8 cellular contexts compared by ENCODE assay signal in genomic region chr22:42268852-42269406, GRCh38. TPM values are rescaled to one million over a fixed set of nuclear protein-coding genes. Genes with fewer than 3 reads are reported as not detected.
DNase-seq lines count a peak whose midpoint lies in the region; ATAC-seq and TF ChIP-seq lines count a peak whose summit lies in the region.

No MANE protein-coding gene starts in this region.

- H3K9me3 Mint-ChIP-seq in osteocyte (ENCODE audit: unreplicated experiment): no peaks in the 10 kb centered on the region

- no peaks in the 10 kb centered on the region for H3K9me2 ChIP-seq in PC-3 (replicated peaks; ENCODE audit: low read length)

- H3K27ac ChIP-seq in DND-41 (ENCODE audit: low read length) (peak overlapping the region; percentile 82), PC-3 (ENCODE audit: low read length) (no peak overlapping the region)

- POLR2A ChIA-PET in PC-3 (lab: Charles Lee; ENCODE audit: unreplicated experiment): no interaction called here

- H3K9ac ChIP-seq in DND-41 (ENCODE audit: low read depth, low read length) (peak overlapping the region; percentile 95), PC-3 (ENCODE audit: low read length) (peak overlapping the region; percentile 99)

- intact Hi-C loops in PC-3 (cut with micrococcal nuclease) (loop anchor here (5.0 kb wide), 1 partner anchor 102 kb away; no protein-coding TSS in a partner anchor), head of caudate nucleus (cut with DNase I) (no loop called here)

- H3F3A ChIP-seq in PC-3 (ENCODE audit: low read length, unreplicated experiment): no peaks in the 10 kb centered on the region

- H3K27me3 ChIP-seq in DND-41 (ENCODE audit: insufficient read depth, low read length, poor library complexity): no peaks in the 10 kb centered on the region
- no peaks in the 10 kb centered on the region for H3K27me3 ChIP-seq in PC-3 (ENCODE audit: low read length)

- no peaks in the 10 kb centered on the region for H3K36me3 Mint-ChIP-seq in osteocyte (ENCODE audit: unreplicated experiment)

- peaks cover 63% of the 10 kb centered on the region for H3K79me2 ChIP-seq in DND-41 (ENCODE audit: insufficient read depth, low read length)
- H3K79me2 ChIP-seq in PC-3 (ENCODE audit: low read length): peaks cover 63% of the 10 kb centered on the region

- H3K4me1 Mint-ChIP-seq in osteocyte (ENCODE audit: unreplicated experiment): peaks cover 17% of the 10 kb centered on the region

- TSS peak; percentile 51 for BruUV-seq in PC-3 (replicated peaks; lab: Mats Ljungman, UMichigan)

- H3K27ac Mint-ChIP-seq in osteocyte (ENCODE audit: unreplicated experiment): peak overlapping the region; percentile 80

- H4K20me1 ChIP-seq in DND-41 (ENCODE audit: insufficient read depth, low read length) (peaks cover 63% of the 10 kb centered on the region), PC-3 (ENCODE audit: low read length) (peaks cover 22% of the 10 kb centered on the region; the same call in 1 of the 2 replicates)

- H3K4me2 ChIP-seq in DND-41 (ENCODE audit: insufficient read depth, low read length) (peak overlapping the region; percentile 73), PC-3 (ENCODE audit: low read length) (peak overlapping the region; percentile 85)

- ATAC-seq in DND-41 (ENCODE audit: insufficient read depth, low read depth): peak; percentile 20; the same call in 1 of the 3 replicates
- ATAC-seq in PC-3: no peak
- ATAC-seq in GM19455 (IDR thresholded peaks at IDR 0.05; ENCODE audit: unreplicated experiment): no peak

- H2AFZ ChIP-seq in DND-41 (ENCODE audit: low read depth, low read length) (peak overlapping the region; percentile 64), PC-3 (ENCODE audit: low read length) (peak overlapping the region; percentile 71)

- no peaks in the 10 kb centered on the region for H3K9me3 ChIP-seq in DND-41 (ENCODE audit: insufficient read depth, low read length, severe bottlenecking)
- no peaks in the 10 kb centered on the region for H3K9me3 ChIP-seq in PC-3 (ENCODE audit: low read length)

- DNase-seq in DND-41 (peak; percentile 21), PC-3 (no peak), epithelial cell of esophagus (ENCODE audit: low read depth) (no peak), osteocyte (ENCODE audit: extremely low spot score, unreplicated experiment) (no peak), inferior parietal cortex (ENCODE audit: extremely low spot score) (no peak), head of caudate nucleus (no peak), OCI-M2 (lab: John Stamatoyannopoulos, UW; ENCODE audit: unreplicated experiment) (no peak)

- CTCF ChIA-PET in PC-3 (lab: Charles Lee): no interaction called here

- peaks cover 34% of the 10 kb centered on the region for H3K4me1 ChIP-seq in DND-41 (ENCODE audit: insufficient read depth, low read length)
- peaks cover 8% of the 10 kb centered on the region for H3K4me1 ChIP-seq in PC-3 (ENCODE audit: insufficient read depth, low read length)

- H3K27me3 Mint-ChIP-seq in osteocyte (ENCODE audit: unreplicated experiment): no peaks in the 10 kb centered on the region

- TF ChIP-seq CTCF in DND-41 (IDR thresholded peaks at IDR 0.05; ENCODE audit: borderline replicate concordance, extremely low read depth, low read length, poor library complexity, severe bottlenecking) (no peak), PC-3 (conservative IDR thresholded peaks at IDR 0.05; ENCODE audit: low read depth, low read length) (no peak), epithelial cell of esophagus (IDR thresholded peaks at IDR 0.05; ENCODE audit: insufficient read depth, low read depth, low read length, missing control alignments) (no peak), osteocyte (IDR thresholded peaks at IDR 0.05) (no peak)

- peaks cover 16% of the 10 kb centered on the region for H3K36me3 ChIP-seq in DND-41 (ENCODE audit: insufficient read depth, low read length)
- no peaks in the 10 kb centered on the region for H3K36me3 ChIP-seq in PC-3 (ENCODE audit: low read depth, low read length)

- H3K4me3 Mint-ChIP-seq in osteocyte (ENCODE audit: unreplicated experiment): peak overlapping the region; percentile 92

- H3K4me3 ChIP-seq in DND-41 (ENCODE audit: low read depth in 1 of 2, low read length in 2 of 2) (peak overlapping the region; percentile 98 to 99; a peak in 3 of 4 replicates), PC-3 (ENCODE audit: low read length) (peak overlapping the region; percentile 75), epithelial cell of esophagus (ENCODE audit: low read length) (peak overlapping the region; percentile 81)

RNA-seq across cellular contexts. Expression of gene TCF20, which starts 1.5 kb away (rescaled TPM):
- total RNA-seq in PC-3 (2014; rRNA removed) (36.0 and 37.0 TPM in 2 replicates), osteocyte (40.5 and 41.1 TPM in 2 replicates)
